Comparison of ENCODE assay signal across 8 cellular contexts in the genomic region with DNA sequence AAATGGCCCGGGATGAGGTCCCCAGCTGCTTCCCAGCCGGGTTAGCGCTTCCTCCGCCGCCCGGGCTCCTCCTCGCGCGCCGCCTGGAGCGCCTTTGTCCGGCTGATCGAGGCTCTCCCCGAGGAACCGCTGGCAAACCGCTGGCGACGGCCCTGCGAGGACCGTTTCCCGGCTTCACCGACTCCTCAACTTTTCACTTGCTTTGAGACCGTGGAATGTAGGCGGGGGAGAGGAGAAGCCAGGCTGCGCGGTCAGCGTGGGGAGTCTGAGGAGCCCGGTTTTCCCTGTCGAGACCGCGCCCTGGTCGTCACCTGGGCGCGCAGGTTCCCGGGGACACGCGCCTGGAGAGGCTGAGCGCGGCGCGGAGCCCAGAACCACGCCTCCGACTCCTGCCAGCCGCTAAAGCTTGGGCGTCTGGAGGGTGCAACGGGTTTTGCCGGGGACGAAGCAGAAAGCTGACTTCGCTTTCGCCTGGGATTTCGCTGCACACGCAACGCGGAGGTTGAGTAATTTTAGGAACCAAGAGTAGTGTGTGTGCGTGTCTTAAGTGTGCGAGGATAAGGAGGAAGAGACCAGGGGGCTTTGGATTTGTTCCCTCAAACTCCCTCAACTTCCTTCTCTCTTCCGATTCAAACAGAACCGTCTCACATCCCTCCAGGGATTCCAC. TPM values are rescaled to one million over a fixed set of nuclear protein-coding genes. Genes with fewer than 3 reads are reported as not detected.
DNase-seq lines count a peak whose midpoint lies in the region; ATAC-seq and TF ChIP-seq lines count a peak whose summit lies in the region.

No MANE protein-coding gene starts in this region.

- TF ChIP-seq CTCF in PC-9 (conservative IDR thresholded peaks at IDR 0.05): no peak

- peak; percentile 38 for TF ChIP-seq POLR2A in GM19193 (IDR thresholded peaks at IDR 0.05; ENCODE audit: extremely low read depth, insufficient read depth, insufficient read length)

- CTCF ChIA-PET in PC-9 (lab: Charles Lee): no interaction called here

- intact Hi-C loops in PC-9 (cut with micrococcal nuclease; ENCODE audit: unreplicated experiment) (loop anchor here (2.0 to 10.0 kb wide), 2 partner anchors 80 to 376 kb away; partner anchors contain the start of gene VWA8), left cardiac atrium (cut with DNase I) (loop anchor here in 1 of 2 donors (10.0 kb wide), 1 partner anchor 64 kb away; no protein-coding TSS in a partner anchor)

- H3K27me3 ChIP-seq in CD4-positive, CD25-positive, alpha-beta regulatory T cell (ENCODE audit: control insufficient read depth, insufficient read depth, low read length): no peaks in the 10 kb centered on the region
- no peaks in the 10 kb centered on the region for H3K27me3 ChIP-seq in PC-9 (ENCODE audit: insufficient read depth, low read depth)
- no peaks in the 10 kb centered on the region for H3K27me3 ChIP-seq in adipocyte (replicated peaks; ENCODE audit: control insufficient read depth, insufficient read depth, low read length)

- no peaks in the 10 kb centered on the region for H3K9me3 ChIP-seq in CD4-positive, CD25-positive, alpha-beta regulatory T cell (ENCODE audit: control insufficient read depth in 2 of 2, low read length in 2 of 2)
- no peaks in the 10 kb centered on the region for H3K9me3 ChIP-seq in PC-9 (ENCODE audit: insufficient read depth, low read depth)
- H3K9me3 ChIP-seq in adipocyte (ENCODE audit: control insufficient read depth, low read length): peaks cover 2% of the 10 kb centered on the region

- peak overlapping the region; percentile 90 for H3K4me2 ChIP-seq in PC-9

- H3F3A ChIP-seq in PC-9 (ENCODE audit: insufficient read depth, low read depth): peaks cover 14% of the 10 kb centered on the region

- no peaks in the 10 kb centered on the region for H4K20me1 ChIP-seq in PC-9 (ENCODE audit: insufficient read depth)

- peak overlapping the region in 2 of 3 donors; percentile 89 to 90 for H3K27ac Mint-ChIP-seq in CD4-positive, CD25-positive, alpha-beta regulatory T cell

- H3K9ac ChIP-seq in adipocyte (ENCODE audit: low read length): peak overlapping the region; percentile 81

- BruUV-seq in PC-9 (replicated peaks; lab: Mats Ljungman, UMichigan): TSS peak; percentile 30

- H3K36me3 Mint-ChIP-seq in CD4-positive, CD25-positive, alpha-beta regulatory T cell: no peaks in the 10 kb centered on the region

- peak overlapping the region; percentile 88 for H2AFZ ChIP-seq in PC-9

- H3K4me3 Mint-ChIP-seq in CD4-positive, CD25-positive, alpha-beta regulatory T cell: peak overlapping the region; percentile 91 to 98 (median 94)

- peaks cover 2 to 36% (median 16%) of the 10 kb centered on the region in 4 donors for H3K4me1 Mint-ChIP-seq in CD4-positive, CD25-positive, alpha-beta regulatory T cell

- peak; percentile 27 to 55 (median 32) for DNase-seq in CD4-positive, CD25-positive, alpha-beta regulatory T cell
- DNase-seq in PC-9 (peak in 1 of 2 experiments; percentile 55), adipocyte (ENCODE audit: low read depth) (peak; percentile 79), left cardiac atrium (peak; percentile 57), pons (ENCODE audit: low spot score) (peak; percentile 34)

- H3K4me3 ChIP-seq in CD4-positive, CD25-positive, alpha-beta regulatory T cell (ENCODE audit: low read depth, low read length): peak overlapping the region; percentile 76
- H3K4me3 ChIP-seq in PC-9 (peak overlapping the region; percentile 73), adipocyte (ENCODE audit: low read length) (peak overlapping the region; percentile 89)

- no peaks in the 10 kb centered on the region for H3K9me2 ChIP-seq in PC-9 (ENCODE audit: insufficient read depth)

- POLR2A ChIA-PET in PC-9 (lab: Charles Lee; ENCODE audit: unreplicated experiment): interaction anchor here (0.7 kb wide), 1 partner anchor 27 kb away, joined by 6 read pairs; no protein-coding TSS in a partner anchor

- no peaks in the 10 kb centered on the region for H3K36me3 ChIP-seq in CD4-positive, CD25-positive, alpha-beta regulatory T cell (ENCODE audit: control insufficient read depth, insufficient read depth, low read length)
- H3K36me3 ChIP-seq in PC-9 (ENCODE audit: low read depth) (no peaks in the 10 kb centered on the region), adipocyte (ENCODE audit: control insufficient read depth, insufficient read depth, low read length, severe bottlenecking) (no peaks in the 10 kb centered on the region)

- H3K79me2 ChIP-seq in PC-9 (ENCODE audit: low read depth): peaks cover 9% of the 10 kb centered on the region

- peaks cover 20% of the 10 kb centered on the region for H3K4me1 ChIP-seq in CD4-positive, CD25-positive, alpha-beta regulatory T cell (ENCODE audit: control insufficient read depth, insufficient read depth, low read length, poor library complexity, severe bottlenecking)
- H3K4me1 ChIP-seq in PC-9 (replicated peaks; ENCODE audit: insufficient read depth) (peaks cover 10% of the 10 kb centered on the region), adipocyte (ENCODE audit: control insufficient read depth, insufficient read depth, low read length) (peaks cover 10% of the 10 kb centered on the region)

- H3K27me3 Mint-ChIP-seq in CD4-positive, CD25-positive, alpha-beta regulatory T cell: peaks cover 14% of the 10 kb centered on the region

- ATAC-seq in CD4-positive, CD25-positive, alpha-beta regulatory T cell (ENCODE audit: low read depth in 2 of 2): no peak
- peak; percentile 35 for ATAC-seq in HG03354 (IDR thresholded peaks at IDR 0.05; ENCODE audit: poor library complexity, severe bottlenecking, unreplicated experiment)
- peak; percentile 5 to 38 for ATAC-seq in left cardiac atrium
- no peak for ATAC-seq in HG03565 (IDR thresholded peaks at IDR 0.05; ENCODE audit: unreplicated experiment)

- no peak overlapping the region for H3K27ac ChIP-seq in CD4-positive, CD25-positive, alpha-beta regulatory T cell (ENCODE audit: insufficient read depth, low read length, poor library complexity, severe bottlenecking)
- no peak overlapping the region for H3K27ac ChIP-seq in PC-9

- H3K9me3 Mint-ChIP-seq in CD4-positive, CD25-positive, alpha-beta regulatory T cell: peaks cover 0 to 2% (median 0%) of the 10 kb centered on the region in 7 donors

RNA-seq across cellular contexts. Expression of gene DGKH, which starts 7.3 kb away (rescaled TPM):
- total RNA-seq in CD4-positive, CD25-positive, alpha-beta regulatory T cell: 22.4 TPM
- polyA plus RNA-seq in CD4-positive, CD25-positive, alpha-beta regulatory T cell: 1 to 10 TPM; 1.2 to 3.1 (median 2.3) TPM
- total RNA-seq in PC-9 (2021): 9.3 and 10.9 TPM in 2 replicates
- 1 to 10 TPM; 4.0 to 8.8 TPM for total RNA-seq in left cardiac atrium

Comparison
In these comparisons a context has a peak if more than half of its experiments do, and no peak if none do; other contexts are left out.
1. ATAC-seq: peak in HG03354 (single experiment) and left cardiac atrium (2 of 2); none in CD4-positive, CD25-positive, alpha-beta regulatory T cell (0 of 2) and HG03565 (single experiment).
2. Peak in every context shown above with its lines, with median percentiles within 50 percentile points of each other: H3K4me3 ChIP-seq.